22 cellular contexts compared by ENCODE assay signal in the genomic region with DNA sequence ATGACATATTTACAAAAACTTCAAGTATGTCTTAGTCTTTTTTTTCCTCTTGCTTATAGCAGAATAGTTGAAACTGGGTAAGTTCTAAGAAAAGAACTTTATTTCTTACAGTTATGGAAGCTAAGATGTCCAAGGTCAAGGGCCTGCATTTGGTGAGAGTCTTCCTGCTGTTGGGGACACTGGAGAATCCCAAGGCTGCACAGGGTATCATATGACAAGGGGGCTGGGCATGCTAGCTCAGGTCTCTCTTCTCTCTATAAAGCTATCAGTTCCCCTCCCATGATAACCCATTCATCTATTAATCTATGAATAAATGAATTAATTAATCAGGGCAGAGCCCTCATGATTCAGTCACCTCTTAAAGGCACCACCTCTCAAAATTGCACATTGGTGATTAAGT.
"Had no signal": no experiment of that assay in that cellular context is flagged by ENCODE, and none has a peak within 500 bp of the region (broad histone marks: within the 10 kb centered on the region; RNA-seq: fewer than 3 reads in every experiment).

No MANE protein-coding gene starts in this region.

- ATAC-seq: HepG2 had no signal

- H3K27ac ChIP-seq: SJSA1, SK-N-MC had no signal

- DNase-seq: IMR-90, Karpas-422, KG1, MG63, NCI-H1092, NCI-H1105 treated with DMSO at 0.1 percent for 48 hours, NCI-H1417 treated with DMSO at 0.1 percent for 48 hours, NCI-H146, NCI-H1694 treated with DMSO at 0.1 percent for 48 hours, NCI-H1930, NCI-H2081, NCI-H2227 treated with DMSO at 0.1 percent for 48 hours, NCI-H510A, NCI-H524 treated with DMSO at 0.1 percent for 48 hours, NCI-H69, NCI-H774, Right ventricle myocardium superior, RPMI8226, SIG-M5 had no signal

- H3K36me3 ChIP-seq: MG63, SJSA1 had no signal

- H3K4me3 ChIP-seq: MG63, SJSA1, SK-N-MC had no signal

- H3K9me3 ChIP-seq: MG63, SJSA1 had no signal

- H3K27me3 ChIP-seq: MG63, SJSA1 had no signal
